ENCODE assay signal across 8 cellular contexts in the genomic region with DNA sequence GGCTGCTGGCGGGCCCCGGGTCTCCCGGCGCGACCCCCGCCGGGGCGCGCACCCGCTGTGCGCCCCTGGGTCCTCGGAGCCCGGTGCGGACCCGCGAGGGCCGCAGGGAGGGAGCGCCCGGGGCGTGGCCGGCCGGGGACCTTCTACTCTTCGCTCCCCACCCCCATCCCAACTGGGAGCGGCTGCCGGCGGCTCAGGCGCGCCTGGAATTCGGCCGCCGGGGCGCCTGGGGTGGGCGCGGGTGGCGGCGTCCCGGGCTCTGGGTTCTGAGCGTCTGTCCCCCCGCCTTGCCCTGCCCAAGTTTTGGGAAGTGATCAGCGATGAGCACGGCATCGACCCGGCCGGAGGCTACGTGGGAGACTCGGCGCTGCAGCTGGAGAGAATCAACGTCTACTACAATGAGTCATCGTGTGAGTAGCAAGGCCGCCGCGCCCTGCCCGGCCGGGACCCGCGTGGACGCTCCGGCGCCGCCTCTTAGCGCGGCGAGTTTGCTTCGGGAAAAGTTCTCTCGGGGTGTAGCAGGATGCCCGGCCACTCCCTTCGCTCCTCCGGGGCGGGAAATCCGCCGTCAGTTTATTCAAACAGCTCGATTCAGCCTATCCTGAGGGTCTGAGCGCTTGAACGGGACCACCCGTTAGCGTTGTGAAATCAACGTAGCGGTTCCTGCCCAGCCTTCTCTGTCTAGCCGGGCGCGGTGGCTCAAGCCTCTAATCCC. TPM values are rescaled to one million over a fixed set of nuclear protein-coding genes. Genes with fewer than 3 reads are reported as not detected.
A peak's percentile ranks its signal among the peaks of the same experiment; 100 is the strongest.
DNase-seq lines count a peak whose midpoint lies in the region; ATAC-seq and TF ChIP-seq lines count a peak whose summit lies in the region.

No MANE protein-coding gene starts in this region.

- H3K4me1 ChIP-seq in HAP-1 (peaks cover 6% of the 10 kb centered on the region), neuron (ENCODE audit: insufficient read depth, low read length) (peaks cover 9% of the 10 kb centered on the region)

- peaks cover 40% of the 10 kb centered on the region for H3K36me3 ChIP-seq in HAP-1 (replicated peaks)
- peaks cover 21% of the 10 kb centered on the region for H3K36me3 ChIP-seq in neuron (ENCODE audit: insufficient read depth, low read length)

- intact Hi-C loops in activated CD8-positive, alpha-beta T cell treated with anti-CD3 and anti-CD28 coated beads for 36 hours (cut with micrococcal nuclease): no loop called here

- H3K9me3 Mint-ChIP-seq in activated CD8-positive, alpha-beta T cell treated with anti-CD3 and anti-CD28 coated beads for 36 hours: peaks cover 12% of the 10 kb centered on the region

- peaks cover 15% of the 10 kb centered on the region for H3K9me3 ChIP-seq in HAP-1
- peaks cover 7% of the 10 kb centered on the region for H3K9me3 ChIP-seq in neuron (ENCODE audit: low read length)

- TF ChIP-seq CTCF in activated CD8-positive, alpha-beta T cell treated with anti-CD3 and anti-CD28 coated beads for 36 hours (IDR thresholded peaks at IDR 0.05): no peak

- CTCF ChIA-PET in activated CD8-positive, alpha-beta T cell treated with anti-CD3 and anti-CD28 coated beads for 36 hours (lab: Charles Lee): interaction anchor here (1.2 kb wide), 2 partner anchors 19 to 36 kb away, joined by 3 to 5 read pairs; no protein-coding TSS in a partner anchor

- H3K27me3 ChIP-seq in HAP-1 (ENCODE audit: low read depth) (no peaks in the 10 kb centered on the region), neuron (ENCODE audit: insufficient read depth, low read length) (peaks cover 22% of the 10 kb centered on the region)

- H3K4me3 Mint-ChIP-seq in activated CD8-positive, alpha-beta T cell treated with anti-CD3 and anti-CD28 coated beads for 36 hours: peak overlapping the region; percentile 65

- peak; percentile 35 to 42 for ATAC-seq in activated CD4-positive, CD25-positive, alpha-beta regulatory T cell treated with anti-CD3 and anti-CD28 coated beads, Interleukin-2, amount 50 U/mL, for 24 hours
- peak; percentile 67 for ATAC-seq in activated CD8-positive, alpha-beta T cell treated with anti-CD3 and anti-CD28 coated beads for 36 hours

- peaks cover 8% of the 10 kb centered on the region for H3K36me3 Mint-ChIP-seq in activated CD8-positive, alpha-beta T cell treated with anti-CD3 and anti-CD28 coated beads for 36 hours (ENCODE audit: low read depth)

- H2AFZ ChIP-seq in neuron (ENCODE audit: low read depth, low read length): peak overlapping the region; percentile 82

- DNase-seq in activated CD4-positive, CD25-positive, alpha-beta regulatory T cell treated with anti-CD3 and anti-CD28 coated beads, Interleukin-2, amount 50 U/mL, for 72 hours: no peak
- peak; percentile 55 to 80 for DNase-seq in HAP-1 (ENCODE audit: low spot score in 2 of 2)
- DNase-seq in M059J (ENCODE audit: low read depth): peak; percentile 81
- peak; percentile 61 for DNase-seq in activated CD8-positive, alpha-beta T cell treated with anti-CD3 and anti-CD28 coated beads for 36 hours
- DNase-seq in foreskin melanocyte: peak; percentile 79
- DNase-seq in NCI-H510A (lab: John Stamatoyannopoulos, UW): no peak

- in situ Hi-C loops in HAP-1 (cut with MboI; ENCODE audit: low sequenced_read_pairs): no loop called here

- POLR2A ChIA-PET in activated CD8-positive, alpha-beta T cell treated with anti-CD3 and anti-CD28 coated beads for 36 hours (lab: Charles Lee): interaction anchor here (1.0 kb wide), 1 partner anchor 68 kb away, joined by 4 read pairs; the partner anchor contains the start of gene AFG3L2

- peaks cover 12% of the 10 kb centered on the region for H3K4me1 Mint-ChIP-seq in activated CD8-positive, alpha-beta T cell treated with anti-CD3 and anti-CD28 coated beads for 36 hours (ENCODE audit: low read depth)

- H3K27ac Mint-ChIP-seq in activated CD8-positive, alpha-beta T cell treated with anti-CD3 and anti-CD28 coated beads for 36 hours: no peak overlapping the region

- peaks cover 40% of the 10 kb centered on the region for H3K27me3 Mint-ChIP-seq in activated CD8-positive, alpha-beta T cell treated with anti-CD3 and anti-CD28 coated beads for 36 hours

- H3K4me3 ChIP-seq in HAP-1 (peak overlapping the region; percentile 63), neuron (ENCODE audit: low read length) (peak overlapping the region; percentile 80)

RNA-seq across cellular contexts. Expression of gene TUBB6, which starts 0.5 kb away (rescaled TPM):
- total RNA-seq in M059J (2014; rRNA removed; shearing (Covaris generic)): 207 and 350 TPM in 2 replicates
- total RNA-seq in activated CD8-positive, alpha-beta T cell treated with anti-CD3 and anti-CD28 coated beads for 36 hours: 10 to 100 TPM; 11.5 to 12.6 TPM

RNA-seq across cellular contexts. Expression of gene CIDEA, which starts 54.4 kb away (rescaled TPM):
- not detected in 2 replicates for total RNA-seq in M059J (2014; rRNA removed; shearing (Covaris generic))
- total RNA-seq in activated CD8-positive, alpha-beta T cell treated with anti-CD3 and anti-CD28 coated beads for 36 hours: not detected

Comparison
In these comparisons a context has a peak if more than half of its experiments do, and no peak if none do; other contexts are left out.
1. DNase-seq: peak in HAP-1 (2 of 2), M059J (single experiment), activated CD8-positive, alpha-beta T cell treated with anti-CD3 and anti-CD28 coated beads for 36 hours (single experiment) and foreskin melanocyte (single experiment); none in activated CD4-positive, CD25-positive, alpha-beta regulatory T cell treated with anti-CD3 and anti-CD28 coated beads, Interleukin-2, amount 50 U/mL, for 72 hours (single experiment) and NCI-H510A (single experiment).
2. RNA of gene TUBB6, which starts 0.5 kb away (total RNA-seq): 207 to 350 TPM in M059J; 11.5 to 12.6 TPM in activated CD8-positive, alpha-beta T cell treated with anti-CD3 and anti-CD28 coated beads for 36 hours; every median in the first group is over 10 times any median in the second.